Comparison of ENCODE assay signal across 1 cellular context in the genomic region with DNA sequence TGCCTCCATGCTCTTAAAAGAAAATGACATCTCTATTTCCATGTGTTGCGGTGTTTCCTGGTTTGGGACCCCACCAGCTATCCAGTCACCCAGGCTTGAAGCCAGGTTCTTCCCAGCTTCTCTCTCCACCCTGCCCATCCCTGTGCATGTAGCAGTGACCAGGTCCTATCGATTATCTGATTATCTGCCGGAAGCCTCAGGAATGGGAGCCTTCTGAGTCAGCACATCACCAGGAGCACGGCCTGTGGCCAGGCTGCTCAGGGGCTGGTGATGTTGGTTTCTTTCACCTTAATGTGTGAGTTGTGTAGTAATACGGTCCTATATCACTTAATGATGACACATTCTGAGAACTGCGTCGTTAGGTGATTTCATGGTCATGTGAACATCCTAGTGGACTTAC.
A peak's percentile ranks its signal among the peaks of the same experiment; 100 is the strongest.
TF ChIP-seq lines count a peak whose summit lies in the region.

No MANE protein-coding gene starts in this region.

TF ChIP-seq in K562, 482 proteins besides CTCF, POLR2A, EP300 and RAD21:
- TF ChIP-seq MAFF (IDR thresholded peaks at IDR 0.05; ENCODE audit: low read length) (0 out of 2 replicates have a peak, but pooled peaks have one; percentile 2), SMARCA4 (IDR thresholded peaks at IDR 0.05) (peak; percentile 27; the same call in 1 of the 2 replicates), NFE2 (IDR thresholded peaks at IDR 0.05; ENCODE audit: low read depth) (peak; percentile 61), NRF1 (conservative IDR thresholded peaks at IDR 0.05 in 1 of 2, IDR thresholded peaks at IDR 0.05 in 1 of 2) (0 out of 4 replicates have a peak, but pooled peaks of 1 of the 2 experiments have one; percentile 19), CEBPG (CRISPR knock-in tag; IDR thresholded peaks at IDR 0.05) (no peak), CEBPG (tag; conservative IDR thresholded peaks at IDR 0.05 in 1 of 2, IDR thresholded peaks at IDR 0.05 in 1 of 2) (no peak), ZNF316 (IDR thresholded peaks at IDR 0.05) (peak; percentile 78), MEIS2 (IDR thresholded peaks at IDR 0.05; ENCODE audit: partially characterized antibody) (peak; percentile 46), HDAC6 (IDR thresholded peaks at IDR 0.05; ENCODE audit: low read depth, low read length) (no peak), FOSL1 (tag; conservative IDR thresholded peaks at IDR 0.05) (peak; percentile 62), PHB2 (IDR thresholded peaks at IDR 0.05; ENCODE audit: low read depth) (no peak), MAFG (tag; conservative IDR thresholded peaks at IDR 0.05) (peak; percentile 60), ZNF57 (CRISPR knock-in tag; IDR thresholded peaks at IDR 0.05) (no peak), JUND (IDR thresholded peaks at IDR 0.05; ENCODE audit: borderline replicate concordance, low read depth, low read length) (peak; percentile 38; the same call in 1 of the 2 replicates), JUND (tag; IDR thresholded peaks at IDR 0.05; ENCODE audit: borderline replicate concordance, low read depth, low read length) (no peak; the same call in 2 of the 3 replicates), C11orf30 (IDR thresholded peaks at IDR 0.05; ENCODE audit: low read depth) (peak; percentile 66), DPF2 (IDR thresholded peaks at IDR 0.05) (0 out of 2 replicates have a peak, but pooled peaks have one; percentile 25), RCOR1 (IDR thresholded peaks at IDR 0.05; ENCODE audit: borderline replicate concordance in 1 of 2, low read depth in 2 of 2, low read length in 2 of 2) (peak in 1 of 2 experiments; percentile 68; a peak in 2 of 4 replicates)
- TF ChIP-seq, protein P1, sequence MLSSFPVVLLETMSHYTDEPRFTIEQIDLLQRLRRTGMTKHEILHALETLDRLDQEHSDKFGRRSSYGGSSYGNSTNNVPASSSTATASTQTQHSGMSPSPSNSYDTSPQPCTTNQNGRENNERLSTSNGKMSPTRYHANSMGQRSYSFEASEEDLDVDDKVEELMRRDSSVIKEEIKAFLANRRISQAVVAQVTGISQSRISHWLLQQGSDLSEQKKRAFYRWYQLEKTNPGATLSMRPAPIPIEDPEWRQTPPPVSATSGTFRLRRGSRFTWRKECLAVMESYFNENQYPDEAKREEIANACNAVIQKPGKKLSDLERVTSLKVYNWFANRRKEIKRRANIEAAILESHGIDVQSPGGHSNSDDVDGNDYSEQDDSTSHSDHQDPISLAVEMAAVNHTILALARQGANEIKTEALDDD (IDR thresholded peaks at IDR 0.05), result 0 out of 2 replicates have a peak, but pooled peaks have one; percentile 29
- TF ChIP-seq, protein P2, sequence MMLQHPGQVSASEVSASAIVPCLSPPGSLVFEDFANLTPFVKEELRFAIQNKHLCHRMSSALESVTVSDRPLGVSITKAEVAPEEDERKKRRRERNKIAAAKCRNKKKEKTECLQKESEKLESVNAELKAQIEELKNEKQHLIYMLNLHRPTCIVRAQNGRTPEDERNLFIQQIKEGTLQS (IDR thresholded peaks at IDR 0.05), result peak; percentile 46; the same call in 1 of the 2 replicates
- TF ChIP-seq, protein P2 (CRISPR knock-in tag; conservative IDR thresholded peaks at IDR 0.05), result no peak
